22 cellular contexts compared by ENCODE assay signal in the genomic region with DNA sequence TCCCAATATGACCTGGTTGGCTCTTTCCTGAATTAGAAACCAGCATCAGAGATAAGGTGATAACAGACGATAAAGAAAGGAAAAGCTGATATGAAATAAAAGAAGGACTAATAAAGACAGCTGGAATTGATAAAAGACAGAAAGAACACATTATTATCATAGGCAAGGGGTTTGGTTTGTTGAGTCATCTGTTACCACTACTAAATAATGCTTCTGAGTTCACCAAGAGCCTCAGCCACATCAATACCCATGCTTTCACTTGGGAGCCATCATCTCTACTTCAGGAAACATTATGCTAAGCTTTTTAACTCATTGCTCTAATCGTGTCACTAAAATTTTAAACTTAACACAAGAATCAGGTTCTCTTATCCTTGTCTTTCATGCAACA. TPM values are rescaled to one million over a fixed set of nuclear protein-coding genes. Genes with fewer than 3 reads are reported as not detected.
DNase-seq lines count a peak whose midpoint lies in the region; ATAC-seq and TF ChIP-seq lines count a peak whose summit lies in the region.
"Had no signal": no experiment of that assay in that cellular context is flagged by ENCODE, and none has a peak within 500 bp of the region (broad histone marks: within the 10 kb centered on the region; RNA-seq: fewer than 3 reads in every experiment).

No MANE protein-coding gene starts in this region.

- no peak for TF ChIP-seq CTCF in dorsolateral prefrontal cortex (IDR thresholded peaks at IDR 0.05 in 54 of 56, conservative IDR thresholded peaks at IDR 0.05 in 2 of 56; ENCODE audit: low read depth in 1 of 56, partially characterized antibody in 56 of 56)

- H3K36me3 ChIP-seq in SJSA1 (peaks cover 87% of the 10 kb centered on the region), skeletal muscle tissue (ENCODE audit: control insufficient read depth in 3 of 3, insufficient read depth in 3 of 3, low read length in 3 of 3) (peaks cover 14 to 47% (median 45%) of the 10 kb centered on the region in 3 donors)
- H3K36me3 ChIP-seq: BE2C, uterus had no signal

- H3K4me3 ChIP-seq in SJSA1 (no peak overlapping the region), skeletal muscle tissue (ENCODE audit: low read length in 3 of 3) (no peak overlapping the region), dorsolateral prefrontal cortex (no peak overlapping the region)
- H3K4me3 ChIP-seq: esophagus squamous epithelium, GM23338, uterus had no signal

- H3K27me3 ChIP-seq in SJSA1 (replicated peaks) (no peaks in the 10 kb centered on the region), skeletal muscle tissue (ENCODE audit: control insufficient read depth in 3 of 3, insufficient read depth in 3 of 3, low read length in 3 of 3) (no peaks in the 10 kb centered on the region), dorsolateral prefrontal cortex (no peaks in the 10 kb centered on the region)
- H3K27me3 ChIP-seq: BE2C, esophagus squamous epithelium, uterus had no signal

- H3K9me3 ChIP-seq in SJSA1 (replicated peaks) (no peaks in the 10 kb centered on the region), skeletal muscle tissue (ENCODE audit: control insufficient read depth in 3 of 3, low read length in 3 of 3) (no peaks in the 10 kb centered on the region)
- H3K9me3 ChIP-seq: BE2C, esophagus squamous epithelium, uterus had no signal

- intact Hi-C loops in dorsolateral prefrontal cortex (cut with DNase I), result no loop called here

- peak overlapping the region; percentile 82 for H3K27ac ChIP-seq in SJSA1
- peak overlapping the region; percentile 27 for H3K27ac ChIP-seq in skeletal muscle tissue (ENCODE audit: low read depth, low read length)
- H3K27ac ChIP-seq in dorsolateral prefrontal cortex, result no peak overlapping the region
- H3K27ac ChIP-seq: esophagus squamous epithelium, HL-60, uterus had no signal

- no peak overlapping the region for H3K9ac ChIP-seq in skeletal muscle tissue (ENCODE audit: low read depth in 1 of 3, low read length in 3 of 3)

- H3K4me1 ChIP-seq in SJSA1 (replicated peaks) (peaks cover 51% of the 10 kb centered on the region), skeletal muscle tissue (ENCODE audit: control insufficient read depth in 3 of 3, insufficient read depth in 3 of 3, low read length in 3 of 3) (peaks cover 0 to 6% (median 0%) of the 10 kb centered on the region in 3 donors)
- H3K4me1 ChIP-seq: BE2C, uterus had no signal

- DNase-seq in EH (ENCODE audit: low read depth) (peak; percentile 61), SJSA1 (ENCODE audit: low read depth in 1 of 2, low spot score in 2 of 2) (peak in 1 of 2 experiments; percentile 42), fibroblast of peridontal ligament (ENCODE audit: extremely low read depth) (peak; percentile 78), dorsolateral prefrontal cortex (no peak)
- DNase-seq: activated CD4-positive, alpha-beta T cell treated with anti-CD3 and anti-CD28 coated beads, Interleukin-2, amount 10 ng/mL, durations not matched to agents 24 days and 14 days; activated CD8-positive, alpha-beta memory T cell treated with anti-CD3 and anti-CD28 coated beads, Interleukin-2, amount 50 U/mL, for 48 hours; activated naive CD4-positive, alpha-beta T cell treated with anti-CD3 and anti-CD28 coated beads for 36 hours; BE2C; esophagus squamous epithelium; hypothalamus; KBM-7; NCI-H1092 treated with DMSO at 0.1 percent for 48 hours; NCI-H526 treated with DMSO at 0.1 percent for 48 hours; OCI-M1; stimulated activated CD4-positive, alpha-beta T cell treated with anti-CD3 and anti-CD28 coated beads, Interleukin-1b, Interleukin-23, amount 100 ng/mL, for 48 hours; uterus had no signal

- ATAC-seq in GM18511 (IDR thresholded peaks at IDR 0.05; ENCODE audit: unreplicated experiment) (no peak), GM19395 (IDR thresholded peaks at IDR 0.05; ENCODE audit: unreplicated experiment) (no peak), HG03378 (IDR thresholded peaks at IDR 0.05; ENCODE audit: unreplicated experiment) (no peak)
- ATAC-seq: GM23338 had no signal

RNA-seq across cellular contexts. Expression of a gene that starts 27.6 kb away (rescaled TPM):
- 1,014 and 1,022 TPM in 2 replicates for total RNA-seq in SJSA1 (2014; rRNA removed; shearing (Covaris generic))
- 193 TPM for total RNA-seq in skeletal muscle tissue
- 100 to 1,000 TPM in 23 of 120 experiments, 10 to 100 TPM in 97; 48.4 to 141 (median 84.7) TPM for total RNA-seq in dorsolateral prefrontal cortex

Comparison
In these comparisons a context has a peak if more than half of its experiments do, and no peak if none do; other contexts are left out.
1. DNase-seq: peak in EH (single experiment) and fibroblast of peridontal ligament (single experiment); none in dorsolateral prefrontal cortex (0 of 10).
2. H3K27ac ChIP-seq: peak in SJSA1 (single experiment) and skeletal muscle tissue (single experiment); none in dorsolateral prefrontal cortex (0 of 59).